In genomic region chr11:2376751-2377451, GRCh38 we compare ENCODE assay signal across 8 cellular contexts. TPM values are rescaled to one million over a fixed set of nuclear protein-coding genes. Genes with fewer than 3 reads are reported as not detected.
A peak's percentile ranks its signal among the peaks of the same experiment; 100 is the strongest.
DNase-seq lines count a peak whose midpoint lies in the region; FAIRE-seq and TF ChIP-seq lines count a peak whose summit lies in the region.

TSS of gene CD81 (plus strand) at chr11:2377310. CDS start at chr11:2377550, 240 bp downstream.

- H2AFZ ChIP-seq in OCI-LY7 (ENCODE audit: low read length) = peak within 1 kb of the TSS; percentile 64

- POLR2A ChIA-PET in OCI-LY7 (lab: Charles Lee) = interaction anchor here (0.6 to 2.4 kb wide), 3 partner anchors 10 to 607 kb away, joined by 3 to 20 read pairs (median 7); no protein-coding TSS in a partner anchor

- peaks cover 11% of the 10 kb centered on the region for H3K4me1 Mint-ChIP-seq in neural crest cell

- no peaks in the 10 kb centered on the region for H3K9me2 ChIP-seq in OCI-LY7 (ENCODE audit: insufficient read depth, low read length)

- H3K27me3 Mint-ChIP-seq in neural crest cell (ENCODE audit: low read depth) = peaks cover 2% of the 10 kb centered on the region

- H3K36me3 ChIP-seq in OCI-LY7 (ENCODE audit: insufficient read depth, low read length) = peaks cover 32% of the 10 kb centered on the region

- H4K20me1 ChIP-seq in OCI-LY7 (ENCODE audit: insufficient read depth, low read length) = peaks cover 35% of the 10 kb centered on the region

- DNase-seq in D341Med (ENCODE audit: low spot score) (peak; percentile 96), H54 (ENCODE audit: insufficient read length, low spot score) (peak; percentile 72), OCI-LY7 (ENCODE audit: low spot score) (peak; percentile 63), fibroblast of pulmonary artery (ENCODE audit: low read depth) (peak; percentile 48), neural crest cell (ENCODE audit: low read depth, low spot score) (peak; percentile 64), GF-D8 (lab: John Stamatoyannopoulos, UW) (no peak)
- peak; percentile 53 for DNase-seq in activated T-helper 9 cell treated with anti-CD3 and anti-CD28 coated beads, Interleukin-2, amount 50 U/mL, for 16 hours (ENCODE audit: low read depth)

- peak within 1 kb of the TSS; percentile 90 for H3K4me2 ChIP-seq in OCI-LY7 (ENCODE audit: low read length)

- H3K27ac ChIP-seq in OCI-LY7 (ENCODE audit: low read depth, low read length, poor library complexity, severe bottlenecking) = peak within 1 kb of the TSS; percentile 57
- H3K27ac ChIP-seq in temporal lobe (ENCODE audit: low read depth, low read length) = peak within 1 kb of the TSS; percentile 81

- TF ChIP-seq CTCF in OCI-LY7 (conservative IDR thresholded peaks at IDR 0.05; ENCODE audit: low read length) (no peak), fibroblast of pulmonary artery (IDR thresholded peaks at IDR 0.05; ENCODE audit: low read length, missing control alignments) (no peak), neural crest cell (conservative IDR thresholded peaks at IDR 0.05) (no peak)

- H3K9me3 Mint-ChIP-seq in neural crest cell = no peaks in the 10 kb centered on the region

- H3K36me3 Mint-ChIP-seq in neural crest cell (ENCODE audit: low read depth) = no peaks in the 10 kb centered on the region

- intact Hi-C loops in OCI-LY7 (cut with micrococcal nuclease; ENCODE audit: unreplicated experiment) = no loop called here

- FAIRE-seq in H54 (lab: Jason Lieb, UNC) = no peak

- H3K4me3 ChIP-seq in OCI-LY7 (ENCODE audit: low read depth, low read length, poor library complexity, severe bottlenecking) = peak within 1 kb of the TSS; percentile 99
- H3K4me3 ChIP-seq in fibroblast of pulmonary artery (replicated peaks; ENCODE audit: low read depth, low read length) = peak within 1 kb of the TSS; percentile 93

- BruUV-seq in OCI-LY7 (replicated peaks; lab: Mats Ljungman, UMichigan) = no TSS peak

- peaks cover 30% of the 10 kb centered on the region for H3K4me1 ChIP-seq in OCI-LY7 (ENCODE audit: insufficient read depth, low read length, poor library complexity, severe bottlenecking)

- TF ChIP-seq POLR2A in H54 (IDR thresholded peaks at IDR 0.05; ENCODE audit: low read depth, low read length) = peak; percentile 93

- peak within 1 kb of the TSS; percentile 91 for H3K4me3 Mint-ChIP-seq in neural crest cell

- peak within 1 kb of the TSS; percentile 95 for H3K27ac Mint-ChIP-seq in neural crest cell (ENCODE audit: unreplicated experiment)

- peaks cover 45% of the 10 kb centered on the region for H3K79me2 ChIP-seq in OCI-LY7 (ENCODE audit: insufficient read depth, low read depth, low read length)

- CTCF ChIA-PET in OCI-LY7 (lab: Charles Lee; ENCODE audit: unreplicated experiment) = interaction anchor here (0.9 kb wide), 1 partner anchor 13 kb away, joined by 5 read pairs; no protein-coding TSS in a partner anchor

- no peaks in the 10 kb centered on the region for H3K9me3 ChIP-seq in OCI-LY7 (ENCODE audit: low read length)

RNA-seq across cellular contexts. Expression of gene CD81, which starts in this region (rescaled TPM):
- 233 and 290 TPM in 2 replicates for total RNA-seq in OCI-LY7 (2014; rRNA removed; shearing (Covaris generic))
- total RNA-seq in OCI-LY7 (2022) (343 and 404 TPM in 2 replicates), neural crest cell (211 and 225 TPM in 2 replicates), temporal lobe (93.7 TPM)
